Comparison of ENCODE assay signal across 1 cellular context in the genomic region with DNA sequence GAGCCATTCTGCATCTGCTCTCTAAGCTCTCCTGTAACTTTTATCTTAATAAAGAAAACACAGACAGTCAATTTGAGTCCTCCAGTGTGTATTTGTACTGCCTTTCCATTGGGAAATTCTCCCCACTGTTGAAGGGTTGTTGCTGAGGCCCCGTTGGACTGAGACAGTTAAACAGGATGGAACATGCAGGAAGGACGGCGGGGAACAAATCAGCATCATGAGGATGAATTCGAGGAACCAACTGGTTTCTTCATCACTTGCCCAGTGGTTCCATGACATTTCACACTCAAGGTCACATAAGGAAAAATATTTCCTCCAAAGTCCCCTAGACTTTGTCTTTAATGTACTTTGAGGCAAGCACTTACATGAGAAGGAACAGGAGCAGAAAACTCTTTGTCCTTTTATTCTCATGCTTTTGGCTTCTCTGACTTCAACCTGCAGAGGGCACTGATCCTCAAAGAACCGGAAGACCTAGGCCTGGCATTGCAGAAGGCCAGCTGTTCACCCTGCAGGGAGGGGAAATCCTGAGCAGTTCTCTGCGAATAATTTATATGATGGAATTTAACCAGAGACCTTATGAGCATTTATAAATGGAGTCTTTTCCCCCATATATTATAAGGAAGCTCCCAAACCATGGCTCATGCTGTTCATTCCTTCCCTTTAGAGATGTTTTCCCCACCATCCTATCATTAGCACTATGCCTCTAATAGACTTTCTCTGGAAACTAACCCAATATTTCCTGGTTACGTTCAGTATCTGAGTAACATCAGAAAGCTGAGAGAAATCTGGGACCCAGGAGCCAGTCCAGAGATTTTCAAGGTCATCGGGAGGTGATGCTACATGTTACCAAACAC.
TF ChIP-seq lines count a peak whose summit lies in the region.

No MANE protein-coding gene starts in this region.

TF ChIP-seq in HepG2, 621 proteins besides CTCF, POLR2A, EP300 and RAD21 (continued from another document and continues in another):
- TF ChIP-seq, protein P1, sequence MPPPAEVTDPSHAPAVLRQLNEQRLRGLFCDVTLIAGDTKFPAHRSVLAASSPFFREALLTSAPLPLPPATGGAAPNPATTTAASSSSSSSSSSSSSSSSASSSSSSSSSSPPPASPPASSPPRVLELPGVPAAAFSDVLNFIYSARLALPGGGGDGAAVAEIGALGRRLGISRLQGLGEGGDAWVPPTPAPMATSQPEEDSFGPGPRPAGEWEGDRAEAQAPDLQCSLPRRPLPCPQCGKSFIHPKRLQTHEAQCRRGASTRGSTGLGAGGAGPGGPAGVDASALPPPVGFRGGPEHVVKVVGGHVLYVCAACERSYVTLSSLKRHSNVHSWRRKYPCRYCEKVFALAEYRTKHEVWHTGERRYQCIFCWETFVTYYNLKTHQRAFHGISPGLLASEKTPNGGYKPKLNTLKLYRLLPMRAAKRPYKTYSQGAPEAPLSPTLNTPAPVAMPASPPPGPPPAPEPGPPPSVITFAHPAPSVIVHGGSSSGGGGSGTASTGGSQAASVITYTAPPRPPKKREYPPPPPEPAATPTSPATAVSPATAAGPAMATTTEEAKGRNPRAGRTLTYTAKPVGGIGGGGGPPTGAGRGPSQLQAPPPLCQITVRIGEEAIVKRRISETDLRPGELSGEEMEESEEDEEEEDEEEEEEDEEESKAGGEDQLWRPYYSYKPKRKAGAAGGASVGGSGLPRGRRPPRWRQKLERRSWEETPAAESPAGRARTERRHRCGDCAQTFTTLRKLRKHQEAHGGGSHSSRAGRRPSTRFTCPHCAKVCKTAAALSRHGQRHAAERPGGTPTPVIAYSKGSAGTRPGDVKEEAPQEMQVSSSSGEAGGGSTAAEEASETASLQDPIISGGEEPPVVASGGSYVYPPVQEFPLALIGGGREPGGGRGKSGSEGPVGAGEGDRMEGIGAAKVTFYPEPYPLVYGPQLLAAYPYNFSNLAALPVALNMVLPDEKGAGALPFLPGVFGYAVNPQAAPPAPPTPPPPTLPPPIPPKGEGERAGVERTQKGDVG (CRISPR knock-in tag; IDR thresholded peaks at IDR 0.05; ENCODE audit: borderline replicate concordance): peak; percentile 65; the same call in 1 of the 2 replicates
- no peak for TF ChIP-seq PCBP1 (IDR thresholded peaks at IDR 0.05; ENCODE audit: borderline replicate concordance, low read depth, low read length)
- TF ChIP-seq EHMT2 (IDR thresholded peaks at IDR 0.05; ENCODE audit: borderline replicate concordance, low read depth, low read length): peak; percentile 27; the same call in 1 of the 2 replicates
- TF ChIP-seq SOX6 (IDR thresholded peaks at IDR 0.05): no peak
- TF ChIP-seq SOX6 (CRISPR knock-in tag; IDR thresholded peaks at IDR 0.05): peak; percentile 58
- TF ChIP-seq CC2D1A (CRISPR knock-in tag; IDR thresholded peaks at IDR 0.05): no peak
- TF ChIP-seq MAFF (IDR thresholded peaks at IDR 0.05; ENCODE audit: low read depth, low read length): no peak
- peak; percentile 50 for TF ChIP-seq FOXA3 (CRISPR knock-in tag; IDR thresholded peaks at IDR 0.05)
- TF ChIP-seq, protein P2, sequence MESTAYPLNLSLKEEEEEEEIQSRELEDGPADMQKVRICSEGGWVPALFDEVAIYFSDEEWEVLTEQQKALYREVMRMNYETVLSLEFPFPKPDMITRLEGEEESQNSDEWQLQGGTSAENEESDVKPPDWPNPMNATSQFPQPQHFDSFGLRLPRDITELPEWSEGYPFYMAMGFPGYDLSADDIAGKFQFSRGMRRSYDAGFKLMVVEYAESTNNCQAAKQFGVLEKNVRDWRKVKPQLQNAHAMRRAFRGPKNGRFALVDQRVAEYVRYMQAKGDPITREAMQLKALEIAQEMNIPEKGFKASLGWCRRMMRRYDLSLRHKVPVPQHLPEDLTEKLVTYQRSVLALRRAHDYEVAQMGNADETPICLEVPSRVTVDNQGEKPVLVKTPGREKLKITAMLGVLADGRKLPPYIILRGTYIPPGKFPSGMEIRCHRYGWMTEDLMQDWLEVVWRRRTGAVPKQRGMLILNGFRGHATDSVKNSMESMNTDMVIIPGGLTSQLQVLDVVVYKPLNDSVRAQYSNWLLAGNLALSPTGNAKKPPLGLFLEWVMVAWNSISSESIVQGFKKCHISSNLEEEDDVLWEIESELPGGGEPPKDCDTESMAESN (CRISPR knock-in tag; conservative IDR thresholded peaks at IDR 0.05): 0 out of 2 replicates have a peak, but pooled peaks have one; percentile 30
- peak; percentile 33 for TF ChIP-seq MED8 (CRISPR knock-in tag; IDR thresholded peaks at IDR 0.05; ENCODE audit: insufficient replicate concordance)
- no peak for TF ChIP-seq THAP11 (CRISPR knock-in tag; IDR thresholded peaks at IDR 0.05)
- TF ChIP-seq AGO1 (IDR thresholded peaks at IDR 0.05; ENCODE audit: low read depth, low read length, poor library complexity, severe bottlenecking): no peak
- TF ChIP-seq, protein P3, sequence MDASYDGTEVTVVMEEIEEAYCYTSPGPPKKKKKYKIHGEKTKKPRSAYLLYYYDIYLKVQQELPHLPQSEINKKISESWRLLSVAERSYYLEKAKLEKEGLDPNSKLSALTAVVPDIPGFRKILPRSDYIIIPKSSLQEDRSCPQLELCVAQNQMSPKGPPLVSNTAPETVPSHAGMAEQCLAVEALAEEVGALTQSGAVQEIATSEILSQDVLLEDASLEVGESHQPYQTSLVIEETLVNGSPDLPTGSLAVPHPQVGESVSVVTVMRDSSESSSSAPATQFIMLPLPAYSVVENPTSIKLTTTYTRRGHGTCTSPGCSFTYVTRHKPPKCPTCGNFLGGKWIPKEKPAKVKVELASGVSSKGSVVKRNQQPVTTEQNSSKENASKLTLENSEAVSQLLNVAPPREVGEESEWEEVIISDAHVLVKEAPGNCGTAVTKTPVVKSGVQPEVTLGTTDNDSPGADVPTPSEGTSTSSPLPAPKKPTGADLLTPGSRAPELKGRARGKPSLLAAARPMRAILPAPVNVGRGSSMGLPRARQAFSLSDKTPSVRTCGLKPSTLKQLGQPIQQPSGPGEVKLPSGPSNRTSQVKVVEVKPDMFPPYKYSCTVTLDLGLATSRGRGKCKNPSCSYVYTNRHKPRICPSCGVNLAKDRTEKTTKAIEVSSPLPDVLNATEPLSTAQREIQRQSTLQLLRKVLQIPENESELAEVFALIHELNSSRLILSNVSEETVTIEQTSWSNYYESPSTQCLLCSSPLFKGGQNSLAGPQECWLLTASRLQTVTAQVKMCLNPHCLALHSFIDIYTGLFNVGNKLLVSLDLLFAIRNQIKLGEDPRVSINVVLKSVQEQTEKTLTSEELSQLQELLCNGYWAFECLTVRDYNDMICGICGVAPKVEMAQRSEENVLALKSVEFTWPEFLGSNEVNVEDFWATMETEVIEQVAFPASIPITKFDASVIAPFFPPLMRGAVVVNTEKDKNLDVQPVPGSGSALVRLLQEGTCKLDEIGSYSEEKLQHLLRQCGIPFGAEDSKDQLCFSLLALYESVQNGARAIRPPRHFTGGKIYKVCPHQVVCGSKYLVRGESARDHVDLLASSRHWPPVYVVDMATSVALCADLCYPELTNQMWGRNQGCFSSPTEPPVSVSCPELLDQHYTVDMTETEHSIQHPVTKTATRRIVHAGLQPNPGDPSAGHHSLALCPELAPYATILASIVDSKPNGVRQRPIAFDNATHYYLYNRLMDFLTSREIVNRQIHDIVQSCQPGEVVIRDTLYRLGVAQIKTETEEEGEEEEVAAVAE (CRISPR knock-in tag; IDR thresholded peaks at IDR 0.05; ENCODE audit: borderline replicate concordance): peak; percentile 53; the same call in 1 of the 2 replicates
- no peak for TF ChIP-seq ARNT2 (CRISPR knock-in tag; IDR thresholded peaks at IDR 0.05; ENCODE audit: low read depth)
- TF ChIP-seq CEBPB (IDR thresholded peaks at IDR 0.05; ENCODE audit: borderline replicate concordance, low read depth, low read length): no peak
- TF ChIP-seq, protein P4, sequence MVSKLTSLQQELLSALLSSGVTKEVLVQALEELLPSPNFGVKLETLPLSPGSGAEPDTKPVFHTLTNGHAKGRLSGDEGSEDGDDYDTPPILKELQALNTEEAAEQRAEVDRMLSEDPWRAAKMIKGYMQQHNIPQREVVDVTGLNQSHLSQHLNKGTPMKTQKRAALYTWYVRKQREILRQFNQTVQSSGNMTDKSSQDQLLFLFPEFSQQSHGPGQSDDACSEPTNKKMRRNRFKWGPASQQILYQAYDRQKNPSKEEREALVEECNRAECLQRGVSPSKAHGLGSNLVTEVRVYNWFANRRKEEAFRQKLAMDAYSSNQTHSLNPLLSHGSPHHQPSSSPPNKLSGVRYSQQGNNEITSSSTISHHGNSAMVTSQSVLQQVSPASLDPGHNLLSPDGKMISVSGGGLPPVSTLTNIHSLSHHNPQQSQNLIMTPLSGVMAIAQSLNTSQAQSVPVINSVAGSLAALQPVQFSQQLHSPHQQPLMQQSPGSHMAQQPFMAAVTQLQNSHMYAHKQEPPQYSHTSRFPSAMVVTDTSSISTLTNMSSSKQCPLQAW (CRISPR knock-in tag; IDR thresholded peaks at IDR 0.05): peak; percentile 46; the same call in 1 of the 2 replicates
- TF ChIP-seq, protein P5, sequence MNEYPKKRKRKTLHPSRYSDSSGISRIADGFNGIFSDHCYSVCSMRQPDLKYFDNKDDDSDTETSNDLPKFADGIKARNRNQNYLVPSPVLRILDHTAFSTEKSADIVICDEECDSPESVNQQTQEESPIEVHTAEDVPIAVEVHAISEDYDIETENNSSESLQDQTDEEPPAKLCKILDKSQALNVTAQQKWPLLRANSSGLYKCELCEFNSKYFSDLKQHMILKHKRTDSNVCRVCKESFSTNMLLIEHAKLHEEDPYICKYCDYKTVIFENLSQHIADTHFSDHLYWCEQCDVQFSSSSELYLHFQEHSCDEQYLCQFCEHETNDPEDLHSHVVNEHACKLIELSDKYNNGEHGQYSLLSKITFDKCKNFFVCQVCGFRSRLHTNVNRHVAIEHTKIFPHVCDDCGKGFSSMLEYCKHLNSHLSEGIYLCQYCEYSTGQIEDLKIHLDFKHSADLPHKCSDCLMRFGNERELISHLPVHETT (CRISPR knock-in tag; conservative IDR thresholded peaks at IDR 0.05): no peak
- TF ChIP-seq, protein P6, sequence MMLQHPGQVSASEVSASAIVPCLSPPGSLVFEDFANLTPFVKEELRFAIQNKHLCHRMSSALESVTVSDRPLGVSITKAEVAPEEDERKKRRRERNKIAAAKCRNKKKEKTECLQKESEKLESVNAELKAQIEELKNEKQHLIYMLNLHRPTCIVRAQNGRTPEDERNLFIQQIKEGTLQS (CRISPR knock-in tag; IDR thresholded peaks at IDR 0.05): no peak
- TF ChIP-seq ZNF251 (CRISPR knock-in tag; IDR thresholded peaks at IDR 0.05): no peak
- TF ChIP-seq, protein P7, sequence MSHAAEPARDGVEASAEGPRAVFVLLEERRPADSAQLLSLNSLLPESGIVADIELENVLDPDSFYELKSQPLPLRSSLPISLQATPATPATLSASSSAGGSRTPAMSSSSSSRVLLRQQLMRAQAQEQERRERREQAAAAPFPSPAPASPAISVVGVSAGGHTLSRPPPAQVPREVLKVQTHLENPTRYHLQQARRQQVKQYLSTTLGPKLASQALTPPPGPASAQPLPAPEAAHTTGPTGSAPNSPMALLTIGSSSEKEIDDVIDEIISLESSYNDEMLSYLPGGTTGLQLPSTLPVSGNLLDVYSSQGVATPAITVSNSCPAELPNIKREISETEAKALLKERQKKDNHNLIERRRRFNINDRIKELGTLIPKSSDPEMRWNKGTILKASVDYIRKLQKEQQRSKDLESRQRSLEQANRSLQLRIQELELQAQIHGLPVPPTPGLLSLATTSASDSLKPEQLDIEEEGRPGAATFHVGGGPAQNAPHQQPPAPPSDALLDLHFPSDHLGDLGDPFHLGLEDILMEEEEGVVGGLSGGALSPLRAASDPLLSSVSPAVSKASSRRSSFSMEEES (CRISPR knock-in tag; IDR thresholded peaks at IDR 0.05): no peak
- peak; percentile 6; the same call in 1 of the 2 replicates for TF ChIP-seq ZNF652 (CRISPR knock-in tag; IDR thresholded peaks at IDR 0.05; ENCODE audit: borderline replicate concordance, low read depth)
- 0 out of 2 replicates have a peak, but pooled peaks have one; percentile 20 for TF ChIP-seq ZMYM4 (CRISPR knock-in tag; IDR thresholded peaks at IDR 0.05)
- no peak for TF ChIP-seq BHLHE40 (IDR thresholded peaks at IDR 0.05; ENCODE audit: low read length)
- peak; percentile 81 for TF ChIP-seq RCOR2 (CRISPR knock-in tag; IDR thresholded peaks at IDR 0.05)
- TF ChIP-seq BCL6 (CRISPR knock-in tag; IDR thresholded peaks at IDR 0.05): peak; percentile 61; the same call in 1 of the 2 replicates
- TF ChIP-seq ISL2 (CRISPR knock-in tag; IDR thresholded peaks at IDR 0.05): peak; percentile 17; the same call in 1 of the 2 replicates
- TF ChIP-seq, protein P8, sequence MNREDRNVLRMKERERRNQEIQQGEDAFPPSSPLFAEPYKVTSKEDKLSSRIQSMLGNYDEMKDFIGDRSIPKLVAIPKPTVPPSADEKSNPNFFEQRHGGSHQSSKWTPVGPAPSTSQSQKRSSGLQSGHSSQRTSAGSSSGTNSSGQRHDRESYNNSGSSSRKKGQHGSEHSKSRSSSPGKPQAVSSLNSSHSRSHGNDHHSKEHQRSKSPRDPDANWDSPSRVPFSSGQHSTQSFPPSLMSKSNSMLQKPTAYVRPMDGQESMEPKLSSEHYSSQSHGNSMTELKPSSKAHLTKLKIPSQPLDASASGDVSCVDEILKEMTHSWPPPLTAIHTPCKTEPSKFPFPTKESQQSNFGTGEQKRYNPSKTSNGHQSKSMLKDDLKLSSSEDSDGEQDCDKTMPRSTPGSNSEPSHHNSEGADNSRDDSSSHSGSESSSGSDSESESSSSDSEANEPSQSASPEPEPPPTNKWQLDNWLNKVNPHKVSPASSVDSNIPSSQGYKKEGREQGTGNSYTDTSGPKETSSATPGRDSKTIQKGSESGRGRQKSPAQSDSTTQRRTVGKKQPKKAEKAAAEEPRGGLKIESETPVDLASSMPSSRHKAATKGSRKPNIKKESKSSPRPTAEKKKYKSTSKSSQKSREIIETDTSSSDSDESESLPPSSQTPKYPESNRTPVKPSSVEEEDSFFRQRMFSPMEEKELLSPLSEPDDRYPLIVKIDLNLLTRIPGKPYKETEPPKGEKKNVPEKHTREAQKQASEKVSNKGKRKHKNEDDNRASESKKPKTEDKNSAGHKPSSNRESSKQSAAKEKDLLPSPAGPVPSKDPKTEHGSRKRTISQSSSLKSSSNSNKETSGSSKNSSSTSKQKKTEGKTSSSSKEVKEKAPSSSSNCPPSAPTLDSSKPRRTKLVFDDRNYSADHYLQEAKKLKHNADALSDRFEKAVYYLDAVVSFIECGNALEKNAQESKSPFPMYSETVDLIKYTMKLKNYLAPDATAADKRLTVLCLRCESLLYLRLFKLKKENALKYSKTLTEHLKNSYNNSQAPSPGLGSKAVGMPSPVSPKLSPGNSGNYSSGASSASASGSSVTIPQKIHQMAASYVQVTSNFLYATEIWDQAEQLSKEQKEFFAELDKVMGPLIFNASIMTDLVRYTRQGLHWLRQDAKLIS (CRISPR knock-in tag; IDR thresholded peaks at IDR 0.05): 0 out of 2 replicates have a peak, but pooled peaks have one; percentile 52
- peak; percentile 50; the same call in 1 of the 2 replicates for TF ChIP-seq CBX5 (CRISPR knock-in tag; IDR thresholded peaks at IDR 0.05; ENCODE audit: borderline replicate concordance)
- peak; percentile 41; the same call in 1 of the 2 replicates for TF ChIP-seq CEBPG (CRISPR knock-in tag; IDR thresholded peaks at IDR 0.05)
- no peak for TF ChIP-seq LCORL (IDR thresholded peaks at IDR 0.05)
- 0 out of 2 replicates have a peak, but pooled peaks have one; percentile 41 for TF ChIP-seq LCORL (CRISPR knock-in tag; IDR thresholded peaks at IDR 0.05)
- peak; percentile 40 for TF ChIP-seq XRCC5 (optimal IDR thresholded peaks at IDR 0.05; ENCODE audit: low read length)
- peak in 1 of 2 experiments; percentile 71; a peak in 2 of 4 replicates for TF ChIP-seq KLF16 (CRISPR knock-in tag; IDR thresholded peaks at IDR 0.05)
- 0 out of 2 replicates have a peak, but pooled peaks have one; percentile 36 for TF ChIP-seq MIER3 (CRISPR knock-in tag; IDR thresholded peaks at IDR 0.05; ENCODE audit: borderline replicate concordance)
- TF ChIP-seq KMT2A (CRISPR knock-in tag; IDR thresholded peaks at IDR 0.05): 0 out of 2 replicates have a peak, but pooled peaks have one; percentile 16
- peak; percentile 56; the same call in 1 of the 2 replicates for TF ChIP-seq ETV5 (CRISPR knock-in tag; IDR thresholded peaks at IDR 0.05; ENCODE audit: borderline replicate concordance)
- TF ChIP-seq KDM4B (CRISPR knock-in tag; IDR thresholded peaks at IDR 0.05): peak; percentile 47; the same call in 1 of the 2 replicates
- no peak for TF ChIP-seq ZC3H4 (CRISPR knock-in tag; IDR thresholded peaks at IDR 0.05; ENCODE audit: borderline replicate concordance)
